8 cellular contexts compared by ENCODE assay signal in the genomic region with DNA sequence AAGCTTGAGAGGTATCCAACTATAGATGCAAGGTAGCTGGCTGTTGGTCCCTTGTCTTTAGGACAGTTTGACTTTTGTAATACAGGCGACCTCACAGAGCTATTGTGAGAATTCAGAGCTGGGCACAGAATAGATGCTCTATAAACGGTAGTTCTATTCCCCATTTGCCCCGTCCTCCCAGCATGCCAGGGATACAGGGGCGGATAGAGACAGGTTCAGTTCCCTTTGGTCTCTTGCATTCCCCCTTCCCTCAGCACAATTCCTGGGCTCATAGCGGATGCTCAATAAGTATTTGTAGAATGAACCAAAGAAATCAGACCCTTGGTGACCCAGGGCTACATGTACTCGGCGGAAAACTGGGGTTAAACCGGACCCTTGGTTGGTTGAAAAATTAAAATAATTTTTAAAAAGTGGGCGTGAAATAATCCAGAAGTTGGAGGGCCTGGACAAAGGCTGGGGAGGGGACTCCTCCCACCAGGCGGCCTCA. TPM values are rescaled to one million over a fixed set of nuclear protein-coding genes. Genes with fewer than 3 reads are reported as not detected.
A peak's percentile ranks its signal among the peaks of the same experiment; 100 is the strongest.
DNase-seq lines count a peak whose midpoint lies in the region; ATAC-seq and TF ChIP-seq lines count a peak whose summit lies in the region.

No MANE protein-coding gene starts in this region.

- TF ChIP-seq CTCF in BJ (IDR thresholded peaks at IDR 0.05; ENCODE audit: insufficient read depth, low read depth, low read length): no peak
- no peak for TF ChIP-seq CTCF in colonic mucosa (IDR thresholded peaks at IDR 0.05)

- peak overlapping the region; percentile 35 for H3K4me3 ChIP-seq in BJ (ENCODE audit: low read depth, low read length)
- H3K4me3 ChIP-seq in colonic mucosa: peak overlapping the region; percentile 98

- H3K9me3 ChIP-seq in KOPT-K1 (ENCODE audit: insufficient read depth, low read length, poor library complexity, severe bottlenecking) (no peaks in the 10 kb centered on the region), colonic mucosa (no peaks in the 10 kb centered on the region)

- H3K27me3 ChIP-seq in BJ (ENCODE audit: control insufficient read depth, insufficient read depth, low read length): no peaks in the 10 kb centered on the region
- no peaks in the 10 kb centered on the region for H3K27me3 ChIP-seq in colonic mucosa

- H3K4me1 Mint-ChIP-seq in natural killer cell treated with Interleukin-12 subunit alpha and Interleukin-12 subunit beta and Interleukin-15 and Interleukin-18, amount 100 ng/mL, for 72 hours (ENCODE audit: low read depth in 2 of 2): peaks cover 39 to 48% of the 10 kb centered on the region in 2 donors

- peaks cover 4% of the 10 kb centered on the region for H3K4me1 ChIP-seq in colonic mucosa

- H3K9ac ChIP-seq in colonic mucosa (ENCODE audit: low read depth in 2 of 2, low read length in 2 of 2): peak overlapping the region; percentile 56 to 61

- intact Hi-C loops in colonic mucosa (cut with DNase I): no loop called here

- DNase-seq in BJ (ENCODE audit: low read depth): no peak
- no peak for DNase-seq in colonic mucosa
- DNase-seq in natural killer cell treated with Interleukin-12 subunit alpha and Interleukin-12 subunit beta and Interleukin-15 and Interleukin-18, amount 100 ng/mL, for 72 hours (ENCODE audit: low spot score): no peak

- POLR2A ChIA-PET in BJ (lab: Charles Lee): no interaction called here

- ATAC-seq in natural killer cell treated with Interleukin-12 subunit alpha and Interleukin-12 subunit beta and Interleukin-15 and Interleukin-18, amount 100 ng/mL, for 72 hours: no peak
- ATAC-seq in GM21825 (IDR thresholded peaks at IDR 0.05; ENCODE audit: unreplicated experiment) (no peak), GM21528 (IDR thresholded peaks at IDR 0.05; ENCODE audit: low FRiP score, unreplicated experiment) (no peak), HG02763 (IDR thresholded peaks at IDR 0.05; ENCODE audit: unreplicated experiment) (no peak), HG03565 (IDR thresholded peaks at IDR 0.05; ENCODE audit: unreplicated experiment) (no peak)

- H3K36me3 ChIP-seq in BJ (ENCODE audit: control insufficient read depth, insufficient read depth, low read length) (no peaks in the 10 kb centered on the region), KOPT-K1 (ENCODE audit: insufficient read depth, low read length) (peaks cover 25% of the 10 kb centered on the region), colonic mucosa (no peaks in the 10 kb centered on the region)

- CTCF ChIA-PET in BJ (lab: Yijun Ruan, JAX): interaction anchor here (0.6 to 1.2 kb wide), 2 partner anchors 46 to 59 kb away, joined by 3 to 4 read pairs; no protein-coding TSS in a partner anchor

- H3K9me3 Mint-ChIP-seq in natural killer cell treated with Interleukin-12 subunit alpha and Interleukin-12 subunit beta and Interleukin-15 and Interleukin-18, amount 100 ng/mL, for 72 hours: no peaks in the 10 kb centered on the region

- peak overlapping the region; percentile 99 for H3K4me3 Mint-ChIP-seq in natural killer cell treated with Interleukin-12 subunit alpha and Interleukin-12 subunit beta and Interleukin-15 and Interleukin-18, amount 100 ng/mL, for 72 hours

- H3K36me3 Mint-ChIP-seq in natural killer cell treated with Interleukin-12 subunit alpha and Interleukin-12 subunit beta and Interleukin-15 and Interleukin-18, amount 100 ng/mL, for 72 hours: peaks cover 19% of the 10 kb centered on the region

- H3K27ac ChIP-seq in KOPT-K1 (ENCODE audit: low read depth, low read length, poor library complexity, severe bottlenecking) (peak overlapping the region; percentile 81), colonic mucosa (peak overlapping the region; percentile 22)

- no peaks in the 10 kb centered on the region for H3K27me3 Mint-ChIP-seq in natural killer cell treated with Interleukin-12 subunit alpha and Interleukin-12 subunit beta and Interleukin-15 and Interleukin-18, amount 100 ng/mL, for 72 hours

- H3K27ac Mint-ChIP-seq in natural killer cell treated with Interleukin-12 subunit alpha and Interleukin-12 subunit beta and Interleukin-15 and Interleukin-18, amount 100 ng/mL, for 72 hours: peak overlapping the region; percentile 78 to 97

RNA-seq across cellular contexts. Expression of a gene that starts 0.7 kb away (rescaled TPM):
- 4.0 and 8.0 TPM in 2 replicates for polyA plus RNA-seq in BJ (2011; rRNA removed)
- 6.8 and 9.9 TPM in 2 replicates for polyA minus RNA-seq in BJ (2011; rRNA and poly(A)+ RNA removed)
- 10 to 100 TPM; 80.6 to 85.5 TPM for total RNA-seq in colonic mucosa
- total RNA-seq in natural killer cell treated with Interleukin-12 subunit alpha and Interleukin-12 subunit beta and Interleukin-15 and Interleukin-18, amount 100 ng/mL, for 72 hours: 10 to 100 TPM; 77.5 to 81.2 TPM
